In genomic region chr15:71493526-71493925, GRCh38 we compare ENCODE assay signal across 22 cellular contexts.
"Had no signal": no experiment of that assay in that cellular context is flagged by ENCODE, and none has a peak within 500 bp of the region (broad histone marks: within the 10 kb centered on the region; RNA-seq: fewer than 3 reads in every experiment).

No MANE protein-coding gene starts in this region.

- H3K36me3 ChIP-seq: adrenal gland, SJSA1 had no signal

- H3K9me3 ChIP-seq: adrenal gland, SJSA1 had no signal

- H3K27me3 ChIP-seq: adrenal gland, SJSA1 had no signal

- ATAC-seq: activated CD4-positive, CD25-positive, alpha-beta regulatory T cell treated with anti-CD3 and anti-CD28 coated beads, Interleukin-2, amount 50 U/mL, for 24 hours; activated CD8-positive, alpha-beta T cell treated with anti-CD3 and anti-CD28 coated beads for 36 hours; activated T-cell treated with anti-CD3 and anti-CD28 coated beads, Interleukin-2, amount 50 U/mL, for 72 hours had no signal

- H3K27ac ChIP-seq: adrenal gland, SJSA1 had no signal

- H3K4me3 ChIP-seq: adrenal gland, SJSA1 had no signal

- DNase-seq: activated CD4-positive, alpha-beta T cell treated with anti-CD3 and anti-CD28 coated beads for 4 hours; activated CD8-positive, alpha-beta memory T cell treated with anti-CD3 and anti-CD28 coated beads, Interleukin-2, amount 50 U/mL, for 4 hours; activated CD8-positive, alpha-beta T cell treated with anti-CD3 and anti-CD28 coated beads for 36 hours; activated gamma-delta T cell treated with Interleukin-2 at 50 U/mL for 16 hours; activated naive CD4-positive, alpha-beta T cell treated with anti-CD3 and anti-CD28 coated beads, Interleukin-2, amount 10 ng/mL, durations not matched to agents 7 days and 5 days; activated naive CD8-positive, alpha-beta T cell treated with anti-CD3 and anti-CD28 coated beads, Interleukin-2, amount 10 ng/mL, durations not matched to agents 7 days and 5 days; activated T-cell treated with anti-CD3 and anti-CD28 coated beads, Interleukin-2, amount 50 U/mL, for 72 hours; adrenal gland; anterior cingulate cortex; MM.1S; NCI-H1105; NCI-H1436; NCI-H1694 treated with DMSO at 0.1 percent for 48 hours; NCI-H2029 treated with DMSO at 0.1 percent for 48 hours; NCI-H345; NCI-H510A; NCI-H526 treated with DMSO at 0.1 percent for 48 hours; NCI-H82; RPMI8226; SHP77 had no signal
